8 cellular contexts compared by ENCODE assay signal in genomic region chr9:30075451-30076199, GRCh38.
DNase-seq lines count a peak whose midpoint lies in the region; ATAC-seq, FAIRE-seq and TF ChIP-seq lines count a peak whose summit lies in the region.

No MANE protein-coding gene starts in this region.

- H4K20me1 ChIP-seq in GM12878 (ENCODE audit: control insufficient read depth, insufficient read depth), result no peaks in the 10 kb centered on the region

- DNase-seq in Calu3 (peak; percentile 6), GM20000 (ENCODE audit: low spot score) (peak; percentile 5), GM12878 (ENCODE audit: low read depth, low spot score) (peak; percentile 89), DMS114 treated with DMSO at 0.1 percent for 48 hours (lab: John Stamatoyannopoulos, UW; ENCODE audit: unreplicated experiment) (no peak), GF-D8 (lab: John Stamatoyannopoulos, UW) (no peak), NCI-H1105 treated with DMSO at 0.1 percent for 48 hours (lab: John Stamatoyannopoulos, UW) (no peak), SK-N-DZ (ENCODE audit: low spot score) (no peak)

- no peaks in the 10 kb centered on the region for H3K27me3 Mint-ChIP-seq in Calu3 (ENCODE audit: unreplicated experiment)

- no peak for TF ChIP-seq POLR2A in GM12878 (IDR thresholded peaks at IDR 0.05; ENCODE audit: low read depth, low read length)

- H3K27ac ChIP-seq in GM12878 (ENCODE audit: control insufficient read depth, insufficient read depth), result no peak overlapping the region

- TF ChIP-seq EP300 in GM12878 (IDR thresholded peaks at IDR 0.05; ENCODE audit: borderline replicate concordance in 1 of 2, control insufficient read depth in 1 of 2, low read depth in 2 of 2, low read length in 2 of 2), result peak; percentile 67 to 87; a peak in 3 of 4 replicates

- TF ChIP-seq CTCF in Calu3 (IDR thresholded peaks at IDR 0.05; ENCODE audit: unreplicated experiment), result no peak
- no peak for TF ChIP-seq CTCF in GM20000 (IDR thresholded peaks at IDR 0.05; ENCODE audit: extremely low read depth, missing control alignments)
- no peak for TF ChIP-seq CTCF in GM12878 (IDR thresholded peaks at IDR 0.05 in 2 of 3, conservative IDR thresholded peaks at IDR 0.05 in 1 of 3; ENCODE audit: control insufficient read depth in 2 of 3, extremely low read depth in 1 of 3, insufficient read depth in 1 of 3, low read depth in 3 of 3, low read length in 3 of 3)

- H3K4me3 ChIP-seq in GM12878, result no peak overlapping the region

- no peaks in the 10 kb centered on the region for H3K79me2 ChIP-seq in GM12878 (ENCODE audit: control insufficient read depth, insufficient read depth, low read length)

- H3K27ac Mint-ChIP-seq in Calu3 (ENCODE audit: unreplicated experiment), result peak overlapping the region; percentile 50

- no peak for TF ChIP-seq RAD21 in GM12878 (IDR thresholded peaks at IDR 0.05; ENCODE audit: insufficient read depth, low read depth, low read length)

- H3K4me3 Mint-ChIP-seq in Calu3 (ENCODE audit: low read depth, unreplicated experiment), result no peak overlapping the region

- peaks cover 4% of the 10 kb centered on the region for H3K9me3 ChIP-seq in GM12878 (replicated peaks; ENCODE audit: control insufficient read depth, insufficient read depth, low read length)

- WGBS in GM12878 (ENCODE audit: insufficient coverage, insufficient replicate concordance, low lambda C conversion rate, missing lambda C conversion rate), result 0% methylated on average over 3 of the region's 3 CpGs

- CTCF ChIA-PET in Calu3 (lab: Charles Lee), result no interaction called here
- CTCF ChIA-PET in GM12878 (lab: Yijun Ruan, JAX), result no interaction called here

- H3K9ac ChIP-seq in GM12878 (ENCODE audit: control insufficient read depth, insufficient read depth, low read length), result no peak overlapping the region

- POLR2A ChIA-PET in GM12878 (lab: Charles Lee), result no interaction called here

- SMC1A ChIA-PET in GM12878 (lab: Charles Lee; ENCODE audit: uncharacterized antibody, unreplicated experiment), result interaction anchor here (0.7 to 1.6 kb wide), 2 partner anchors 19 to 26 kb away, joined by 3 read pairs; no protein-coding TSS in a partner anchor

- BruUV-seq in Calu3 (replicated peaks; lab: Mats Ljungman, UMichigan) (no TSS peak), GM12878 (replicated peaks; lab: Mats Ljungman, UMichigan) (no TSS peak)

- in situ Hi-C loops in GM12878 (cut with MboI), result no loop called here

- peaks cover 6% of the 10 kb centered on the region for H3K9me3 Mint-ChIP-seq in Calu3 (ENCODE audit: low read depth, unreplicated experiment)

- no peaks in the 10 kb centered on the region for H3K27me3 ChIP-seq in GM12878 (replicated peaks in 1 of 2; ENCODE audit: control insufficient read depth in 2 of 2, insufficient read depth in 2 of 2, low read length in 1 of 2)

- H3K4me1 ChIP-seq in GM12878 (ENCODE audit: control insufficient read depth, insufficient read depth, low read length), result no peaks in the 10 kb centered on the region

- FAIRE-seq in GM12878 (lab: Jason Lieb, UNC), result peak; percentile 86

- H3K36me3 ChIP-seq in GM12878 (ENCODE audit: control insufficient read depth in 2 of 2, insufficient read depth in 2 of 2, low read length in 1 of 2), result no peaks in the 10 kb centered on the region

- intact Hi-C loops in Calu3 (cut with micrococcal nuclease; ENCODE audit: unreplicated experiment), result loop anchor here (5.0 kb wide), 1 partner anchor 342 kb away; no protein-coding TSS in a partner anchor
- intact Hi-C loops in GM12878 (cut with micrococcal nuclease; ENCODE audit: unreplicated experiment), result no loop called here

- peak; percentile 80 for ATAC-seq in HG03457 (IDR thresholded peaks at IDR 0.05; ENCODE audit: unreplicated experiment)
- peak; percentile 89 for ATAC-seq in GM12878

- no peak overlapping the region for H2AFZ ChIP-seq in GM12878 (ENCODE audit: control insufficient read depth, low read depth, low read length)

- no peaks in the 10 kb centered on the region for H3K4me1 Mint-ChIP-seq in Calu3 (ENCODE audit: low read depth, unreplicated experiment)

- H3K36me3 Mint-ChIP-seq in Calu3 (ENCODE audit: insufficient read depth, unreplicated experiment), result no peaks in the 10 kb centered on the region

- H3K4me2 ChIP-seq in GM12878 (ENCODE audit: control insufficient read depth, insufficient read depth), result no peak overlapping the region

- RAD21 ChIA-PET in GM12878 (lab: Charles Lee; ENCODE audit: unreplicated experiment), result no interaction called here

TF ChIP-seq in GM12878, 131 proteins besides CTCF, POLR2A, EP300 and RAD21 (continues in another document):
- no peak for TF ChIP-seq PML (IDR thresholded peaks at IDR 0.05; ENCODE audit: low read length)
- no peak for TF ChIP-seq TARDBP (IDR thresholded peaks at IDR 0.05; ENCODE audit: borderline replicate concordance)
- peak; percentile 88 for TF ChIP-seq RELA (IDR thresholded peaks at IDR 0.05; ENCODE audit: borderline replicate concordance, partially characterized antibody)
- no peak for TF ChIP-seq NR2C1 (IDR thresholded peaks at IDR 0.05)
- TF ChIP-seq IKZF2 (IDR thresholded peaks at IDR 0.05), result peak; percentile 85 to 89
- TF ChIP-seq PRDM15 (CRISPR knock-in tag; IDR thresholded peaks at IDR 0.05), result no peak
- TF ChIP-seq SMAD1 (IDR thresholded peaks at IDR 0.05; ENCODE audit: low read depth, partially characterized antibody), result no peak
- TF ChIP-seq, protein P1, sequence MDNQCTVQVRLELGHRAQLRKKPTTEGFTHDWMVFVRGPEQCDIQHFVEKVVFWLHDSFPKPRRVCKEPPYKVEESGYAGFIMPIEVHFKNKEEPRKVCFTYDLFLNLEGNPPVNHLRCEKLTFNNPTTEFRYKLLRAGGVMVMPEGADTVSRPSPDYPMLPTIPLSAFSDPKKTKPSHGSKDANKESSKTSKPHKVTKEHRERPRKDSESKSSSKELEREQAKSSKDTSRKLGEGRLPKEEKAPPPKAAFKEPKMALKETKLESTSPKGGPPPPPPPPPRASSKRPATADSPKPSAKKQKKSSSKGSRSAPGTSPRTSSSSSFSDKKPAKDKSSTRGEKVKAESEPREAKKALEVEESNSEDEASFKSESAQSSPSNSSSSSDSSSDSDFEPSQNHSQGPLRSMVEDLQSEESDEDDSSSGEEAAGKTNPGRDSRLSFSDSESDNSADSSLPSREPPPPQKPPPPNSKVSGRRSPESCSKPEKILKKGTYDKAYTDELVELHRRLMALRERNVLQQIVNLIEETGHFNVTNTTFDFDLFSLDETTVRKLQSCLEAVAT (IDR thresholded peaks at IDR 0.05), result no peak
- no peak for TF ChIP-seq POLR2AphosphoS5 (IDR thresholded peaks at IDR 0.05; ENCODE audit: low read length)
- TF ChIP-seq, protein P2, sequence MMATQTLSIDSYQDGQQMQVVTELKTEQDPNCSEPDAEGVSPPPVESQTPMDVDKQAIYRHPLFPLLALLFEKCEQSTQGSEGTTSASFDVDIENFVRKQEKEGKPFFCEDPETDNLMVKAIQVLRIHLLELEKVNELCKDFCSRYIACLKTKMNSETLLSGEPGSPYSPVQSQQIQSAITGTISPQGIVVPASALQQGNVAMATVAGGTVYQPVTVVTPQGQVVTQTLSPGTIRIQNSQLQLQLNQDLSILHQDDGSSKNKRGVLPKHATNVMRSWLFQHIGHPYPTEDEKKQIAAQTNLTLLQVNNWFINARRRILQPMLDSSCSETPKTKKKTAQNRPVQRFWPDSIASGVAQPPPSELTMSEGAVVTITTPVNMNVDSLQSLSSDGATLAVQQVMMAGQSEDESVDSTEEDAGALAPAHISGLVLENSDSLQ (IDR thresholded peaks at IDR 0.05), result peak; percentile 63
- peak; percentile 68 for TF ChIP-seq EED (IDR thresholded peaks at IDR 0.05; ENCODE audit: low read depth)
- no peak for TF ChIP-seq POLR2AphosphoS2 (IDR thresholded peaks at IDR 0.05; ENCODE audit: low read depth, low read length)

Comparison
In these comparisons a context has a peak if more than half of its experiments do, and no peak if none do; other contexts are left out.
1. DNase-seq: peak in Calu3 (single experiment), GM20000 (single experiment) and GM12878 (single experiment); none in DMS114 treated with DMSO at 0.1 percent for 48 hours (single experiment), GF-D8 (single experiment), NCI-H1105 treated with DMSO at 0.1 percent for 48 hours (single experiment) and SK-N-DZ (single experiment).